In the genomic region with DNA sequence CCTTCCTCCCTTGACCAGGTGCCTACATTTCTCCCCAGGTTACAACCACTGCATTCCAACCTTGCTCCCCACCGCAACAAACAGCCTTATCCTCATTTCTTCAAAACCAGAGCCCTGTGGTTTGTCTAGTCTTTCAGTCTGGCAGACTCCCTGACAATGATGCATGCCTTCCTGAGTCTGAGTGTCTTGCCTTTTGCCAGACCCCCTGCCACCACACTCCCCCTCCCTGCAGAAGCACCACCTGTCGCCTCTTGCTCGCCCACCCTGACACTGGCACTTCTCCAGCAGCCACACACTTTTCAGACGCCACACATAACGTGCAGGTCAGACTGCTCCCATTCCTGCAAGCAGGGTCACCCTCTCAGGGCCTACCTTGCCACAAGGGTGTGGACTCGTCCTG, we compare ENCODE assay signal across 16 cellular contexts.
"Had no signal": no experiment of that assay in that cellular context is flagged by ENCODE, and none has a peak within 500 bp of the region (broad histone marks: within the 10 kb centered on the region; RNA-seq: fewer than 3 reads in every experiment).

No MANE protein-coding gene starts in this region.

- H3K4me1 ChIP-seq: adrenal gland, left lung had no signal

- H3K27me3 ChIP-seq: adrenal gland, cardiac muscle cell, hepatocyte, left lung, right atrium auricular region, thyroid gland had no signal

- H3K36me3 ChIP-seq: adrenal gland, cardiac muscle cell, left lung, right atrium auricular region, thyroid gland had no signal

- H3K9me3 ChIP-seq: adrenal gland, left lung, mucosa of descending colon, right atrium auricular region, thyroid gland had no signal

- H3K27ac ChIP-seq: adrenal gland, cardiac muscle cell, coronary artery, hepatocyte, left lung, right atrium auricular region, thyroid gland had no signal

- H3K4me3 ChIP-seq: adrenal gland, cardiac muscle cell, coronary artery, hepatocyte, left lung, mucosa of descending colon, right atrium auricular region, thyroid gland had no signal

- DNase-seq: activated CD4-positive, alpha-beta T cell treated with anti-CD3 and anti-CD28 coated beads for 48 hours; activated CD8-positive, alpha-beta T cell treated with anti-CD3 and anti-CD28 coated beads for 36 hours; activated effector memory CD4-positive, alpha-beta T cell treated with anti-CD3 and anti-CD28 coated beads, Interleukin-2, amount 50 U/mL, for 16 hours; activated T-cell treated with anti-CD3 and anti-CD28 coated beads, Interleukin-2, amount 50 U/mL, for 48 hours; adrenal gland; left lung; mammary epithelial cell; mucosa of descending colon; natural killer cell; nucleus accumbens; stimulated activated CD4-positive, alpha-beta T cell treated with anti-CD3 and anti-CD28 coated beads, Interleukin-2, amount 100 ng/mL, for 48 hours; thyroid gland had no signal
